29 cellular contexts compared by ENCODE assay signal in genomic region chr6:156273065-156273711, GRCh38.
"Had no signal": no experiment of that assay in that cellular context is flagged by ENCODE, and none has a peak within 500 bp of the region (broad histone marks: within the 10 kb centered on the region; RNA-seq: fewer than 3 reads in every experiment).

No MANE protein-coding gene starts in this region.

- H3K36me3 ChIP-seq: brain microvascular endothelial cell, WERI-Rb-1 had no signal

- DNase-seq: activated B cell treated with CpG ODN at 0.5 μM for 24 hours; activated CD4-positive, alpha-beta T cell treated with anti-CD3 and anti-CD28 coated beads for 48 hours; activated CD4-positive, alpha-beta T cell treated with anti-CD3 and anti-CD28 coated beads, Interleukin-2, amount 50 U/mL, for 1 hour; activated CD4-positive, alpha-beta T cell treated with anti-CD3 and anti-CD28 coated beads, Interleukin-2, amount 50 U/mL, for 48 hours; activated CD8-positive, alpha-beta memory T cell treated with anti-CD3 and anti-CD28 coated beads for 24 hours; activated CD8-positive, alpha-beta T cell treated with anti-CD3 and anti-CD28 coated beads for 36 hours; activated effector memory CD4-positive, alpha-beta T cell treated with anti-CD3 and anti-CD28 coated beads, Interleukin-2, amount 50 U/mL, for 16 hours; activated naive CD4-positive, alpha-beta T cell treated with anti-CD3 and anti-CD28 coated beads for 36 hours; activated naive CD8-positive, alpha-beta T cell treated with anti-CD3 and anti-CD28 coated beads, Interleukin-2, amount 10 ng/mL, durations not matched to agents 7 days and 5 days; activated T-cell treated with anti-CD3 and anti-CD28 coated beads, Interleukin-2, amount 50 U/mL, for 1 hour; activated T-cell treated with anti-CD3 and anti-CD28 coated beads, Interleukin-2, amount 50 U/mL, for 48 hours; brain microvascular endothelial cell; dorsolateral prefrontal cortex; effector memory CD4-positive, alpha-beta T cell; endodermal cell; foreskin fibroblast; head of caudate nucleus; T-helper 17 cell; T1000; WERI-Rb-1 had no signal

- H3K27me3 ChIP-seq: brain microvascular endothelial cell, dorsolateral prefrontal cortex had no signal

- H3K4me3 ChIP-seq: coronary artery, dorsolateral prefrontal cortex had no signal

- H3K27ac Mint-ChIP-seq: activated B cell treated with CpG ODN at 0.5 μM for 24 hours; activated CD8-positive, alpha-beta T cell treated with anti-CD3 and anti-CD28 coated beads for 36 hours; activated naive CD4-positive, alpha-beta T cell treated with anti-CD3 and anti-CD28 coated beads for 36 hours; activated naive CD4-positive, alpha-beta T cell treated with anti-CD3 and anti-CD28 coated beads, Interleukin-2, amount 50 U/mL, for 72 hours; activated naive CD8-positive, alpha-beta T cell treated with anti-CD3 and anti-CD28 coated beads, Interleukin-2, amount 10 ng/mL, durations not matched to agents 7 days and 5 days; activated T-helper 1 cell treated with anti-CD3 and anti-CD28 coated beads, Interleukin-12 subunit alpha, Interleukin-12 subunit beta, Interleukin-2, Interleukin-4 antibody, amounts not matched to agents 30 ng/mL and 10 ng/mL and 1 ng/mL, durations not matched to agents 14 hours and 24 hours and 36 hours; activated T-helper 2 cell treated with anti-CD3 and anti-CD28 coated beads, Interferon-gamma antibody, Interleukin-2, Interleukin-4, amounts not matched to agents 10 μg/mL and 5 μg/mL and 100 μg/mL, durations not matched to agents 14 hours and 24 hours and 36 hours; dendritic cell treated with granulocyte-macrophage colony-stimulating factor and Interleukin-4, amounts not matched to agents 40 ng/mL and 50 ng/mL, for 4 days; endodermal cell; T-helper 17 cell; T-helper 2 cell treated with Interferon-gamma antibody and Interleukin-4, amounts not matched to agents 5 μg/mL and 100 μg/mL, for 36 hours had no signal

- ATAC-seq: activated CD4-positive, CD25-positive, alpha-beta regulatory T cell treated with anti-CD3 and anti-CD28 coated beads, Interleukin-2, amount 50 U/mL, for 24 hours; activated CD8-positive, alpha-beta T cell treated with anti-CD3 and anti-CD28 coated beads for 36 hours; activated naive CD4-positive, alpha-beta T cell treated with anti-CD3 and anti-CD28 coated beads, Interleukin-2, amount 50 U/mL, for 72 hours; esophagus mucosa; T-helper 17 cell had no signal

- H3K27me3 Mint-ChIP-seq: activated B cell treated with CpG ODN at 0.5 μM for 24 hours; activated CD8-positive, alpha-beta T cell treated with anti-CD3 and anti-CD28 coated beads for 36 hours; activated naive CD8-positive, alpha-beta T cell treated with anti-CD3 and anti-CD28 coated beads, Interleukin-2, amount 10 ng/mL, durations not matched to agents 7 days and 5 days; dendritic cell treated with granulocyte-macrophage colony-stimulating factor and Interleukin-4, amounts not matched to agents 40 ng/mL and 50 ng/mL, for 4 days; T-helper 17 cell had no signal

- H3K4me3 Mint-ChIP-seq: activated B cell treated with CpG ODN at 0.5 μM for 24 hours; activated CD8-positive, alpha-beta T cell treated with anti-CD3 and anti-CD28 coated beads for 36 hours; activated naive CD4-positive, alpha-beta T cell treated with anti-CD3 and anti-CD28 coated beads for 36 hours; activated naive CD8-positive, alpha-beta T cell treated with anti-CD3 and anti-CD28 coated beads, Interleukin-2, amount 10 ng/mL, durations not matched to agents 7 days and 5 days; activated T-helper 1 cell treated with anti-CD3 and anti-CD28 coated beads, Interleukin-12 subunit alpha, Interleukin-12 subunit beta, Interleukin-2, Interleukin-4 antibody, amounts not matched to agents 30 ng/mL and 10 ng/mL and 1 ng/mL, durations not matched to agents 14 hours and 24 hours and 36 hours; central memory CD8-positive, alpha-beta T cell; dendritic cell treated with granulocyte-macrophage colony-stimulating factor and Interleukin-4, amounts not matched to agents 40 ng/mL and 50 ng/mL, for 4 days; endodermal cell; T-helper 17 cell; T-helper 2 cell treated with Interferon-gamma antibody and Interleukin-4, amounts not matched to agents 5 μg/mL and 100 μg/mL, for 36 hours had no signal

- H3K4me1 Mint-ChIP-seq: endodermal cell had no signal

- H3K27ac ChIP-seq: brain microvascular endothelial cell, coronary artery, dorsolateral prefrontal cortex, WERI-Rb-1 had no signal
